8 cellular contexts compared by ENCODE assay signal in genomic region chr5:116575635-116576042, GRCh38. TPM values are rescaled to one million over a fixed set of nuclear protein-coding genes. Genes with fewer than 3 reads are reported as not detected.
DNase-seq lines count a peak whose midpoint lies in the region; TF ChIP-seq lines count a peak whose summit lies in the region.

No MANE protein-coding gene starts in this region.

- H3K4me1 Mint-ChIP-seq in activated naive CD8-positive, alpha-beta T cell (ENCODE audit: low read depth), result peaks cover 22% of the 10 kb centered on the region
- H3K4me1 Mint-ChIP-seq in activated naive CD8-positive, alpha-beta T cell treated with anti-CD3 and anti-CD28 coated beads for 36 hours, result peaks cover 26% of the 10 kb centered on the region

- H3K27me3 Mint-ChIP-seq in activated naive CD8-positive, alpha-beta T cell, result peaks cover 48% of the 10 kb centered on the region
- peaks cover 94% of the 10 kb centered on the region for H3K27me3 Mint-ChIP-seq in activated naive CD8-positive, alpha-beta T cell treated with anti-CD3 and anti-CD28 coated beads for 36 hours

- peak overlapping the region; percentile 75 to 97 for H3K4me3 ChIP-seq in stomach smooth muscle (ENCODE audit: low read length in 2 of 2)

- TF ChIP-seq CTCF in RWPE1 (conservative IDR thresholded peaks at IDR 0.05; ENCODE audit: low read depth), result no peak

- H3K9ac ChIP-seq in stomach smooth muscle (ENCODE audit: low read length in 2 of 2), result peak overlapping the region; percentile 52 to 72

- H3K27ac ChIP-seq in angular gyrus (ENCODE audit: low read depth, low read length) (peak overlapping the region; percentile 24), stomach smooth muscle (ENCODE audit: low read length) (peak overlapping the region; percentile 78), RWPE1 (no peak overlapping the region)

- DNase-seq in activated naive CD8-positive, alpha-beta T cell treated with anti-CD3 and anti-CD28 coated beads for 36 hours, result no peak
- DNase-seq in islet precursor cell, result peak; percentile 70
- no peak for DNase-seq in RWPE1 (ENCODE audit: low spot score)
- no peak for DNase-seq in NCI-H2029 treated with DMSO at 0.1 percent for 48 hours (lab: John Stamatoyannopoulos, UW)
- DNase-seq in NAMALWA (ENCODE audit: low spot score), result no peak

- no peaks in the 10 kb centered on the region for H3K9me3 Mint-ChIP-seq in activated naive CD8-positive, alpha-beta T cell (ENCODE audit: low read depth)
- no peaks in the 10 kb centered on the region for H3K9me3 Mint-ChIP-seq in activated naive CD8-positive, alpha-beta T cell treated with anti-CD3 and anti-CD28 coated beads for 36 hours

- no peaks in the 10 kb centered on the region for H3K27me3 ChIP-seq in stomach smooth muscle (ENCODE audit: control insufficient read depth in 1 of 2, insufficient read depth in 2 of 2, low read length in 2 of 2)

- peaks cover 19% of the 10 kb centered on the region for H3K4me1 ChIP-seq in stomach smooth muscle (ENCODE audit: control insufficient read depth, insufficient read depth, low read length)

- H3K36me3 Mint-ChIP-seq in activated naive CD8-positive, alpha-beta T cell, result no peaks in the 10 kb centered on the region
- no peaks in the 10 kb centered on the region for H3K36me3 Mint-ChIP-seq in activated naive CD8-positive, alpha-beta T cell treated with anti-CD3 and anti-CD28 coated beads for 36 hours

- no peaks in the 10 kb centered on the region for H3K9me3 ChIP-seq in stomach smooth muscle (ENCODE audit: control insufficient read depth in 2 of 2, low read length in 2 of 2)

- H3K36me3 ChIP-seq in stomach smooth muscle (ENCODE audit: control insufficient read depth in 2 of 2, insufficient read depth in 2 of 2, low read length in 2 of 2), result no peaks in the 10 kb centered on the region

- CTCF ChIA-PET in RWPE1 (lab: Yijun Ruan, JAX), result interaction anchor here (0.6 to 1.0 kb wide), 8 partner anchors 22 to 991 kb away, joined by 3 to 5 read pairs (median 3); no protein-coding TSS in a partner anchor

- POLR2A ChIA-PET in RWPE1 (lab: Yijun Ruan, JAX; ENCODE audit: low non-redundant PET), result no interaction called here

- peak overlapping the region; percentile 72 for H3K4me3 Mint-ChIP-seq in activated naive CD8-positive, alpha-beta T cell
- no peak overlapping the region for H3K4me3 Mint-ChIP-seq in activated naive CD8-positive, alpha-beta T cell treated with anti-CD3 and anti-CD28 coated beads for 36 hours

- H3K27ac Mint-ChIP-seq in activated naive CD8-positive, alpha-beta T cell, result no peak overlapping the region
- H3K27ac Mint-ChIP-seq in activated naive CD8-positive, alpha-beta T cell treated with anti-CD3 and anti-CD28 coated beads for 36 hours, result no peak overlapping the region

RNA-seq across cellular contexts. Expression of gene SEMA6A, which starts 1.0 kb away (rescaled TPM):
- not detected for total RNA-seq in activated naive CD8-positive, alpha-beta T cell treated with anti-CD3 and anti-CD28 coated beads for 36 hours
